In the genomic region with DNA sequence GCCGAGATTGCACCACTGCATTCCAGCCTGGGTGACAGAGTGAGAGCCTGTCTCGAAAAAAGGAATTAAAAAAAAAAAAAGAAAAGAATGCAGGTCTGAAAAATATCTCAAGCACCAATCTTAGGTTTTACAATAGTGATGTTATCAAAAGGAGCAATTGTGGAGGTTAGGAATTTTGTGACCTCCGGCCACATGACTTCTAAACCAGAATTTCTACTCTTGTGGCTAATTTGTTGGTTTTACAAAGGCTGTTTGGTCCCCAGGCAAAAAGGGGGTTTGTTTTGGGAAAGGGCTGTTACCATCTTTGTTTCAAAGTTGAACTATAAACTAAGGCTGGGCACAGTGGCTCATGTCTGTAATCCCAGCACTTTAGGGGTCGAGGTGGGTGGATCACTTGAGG, we compare ENCODE assay signal across 16 cellular contexts. TPM values are rescaled to one million over a fixed set of nuclear protein-coding genes. Genes with fewer than 3 reads are reported as not detected.
DNase-seq lines count a peak whose midpoint lies in the region; ATAC-seq and TF ChIP-seq lines count a peak whose summit lies in the region.
"Had no signal": no experiment of that assay in that cellular context is flagged by ENCODE, and none has a peak within 500 bp of the region (broad histone marks: within the 10 kb centered on the region; RNA-seq: fewer than 3 reads in every experiment).

No MANE protein-coding gene starts in this region.

- H3K9ac ChIP-seq in trophoblast cell (ENCODE audit: low read length), result no peak overlapping the region

- no peak overlapping the region for H2AK5ac ChIP-seq in trophoblast cell (ENCODE audit: low read length)

- no peak overlapping the region for H3K18ac ChIP-seq in trophoblast cell (ENCODE audit: low read length)

- no peaks in the 10 kb centered on the region for H3K79me2 ChIP-seq in trophoblast cell (ENCODE audit: control insufficient read depth, insufficient read depth, low read length, poor library complexity)

- H2BK5ac ChIP-seq in trophoblast cell (ENCODE audit: low read depth, low read length, poor library complexity), result no peak overlapping the region

- H3K14ac ChIP-seq in trophoblast cell (ENCODE audit: low read length), result no peak overlapping the region

- TF ChIP-seq CTCF in RWPE2 (IDR thresholded peaks at IDR 0.05; ENCODE audit: poor library complexity, severe bottlenecking), result no peak
- no peak for TF ChIP-seq CTCF in right lobe of liver (IDR thresholded peaks at IDR 0.05)

- H2BK12ac ChIP-seq in trophoblast cell (ENCODE audit: low read length), result no peak overlapping the region

- no peak for ATAC-seq in RWPE2 (ENCODE audit: low read depth)
- no peak for ATAC-seq in right lobe of liver
- ATAC-seq in HG02981 (IDR thresholded peaks at IDR 0.05; ENCODE audit: unreplicated experiment), result no peak
- ATAC-seq in HG03378 (IDR thresholded peaks at IDR 0.05; ENCODE audit: unreplicated experiment), result no peak
- ATAC-seq: HCT116, HepG2 had no signal

- no peaks in the 10 kb centered on the region for H3K27me3 ChIP-seq in RWPE2 (ENCODE audit: insufficient read depth, poor library complexity, severe bottlenecking)
- no peaks in the 10 kb centered on the region for H3K27me3 ChIP-seq in trophoblast cell (ENCODE audit: insufficient read depth, low read length)
- no peaks in the 10 kb centered on the region for H3K27me3 ChIP-seq in right lobe of liver
- H3K27me3 ChIP-seq: BE2C had no signal

- no CpG with 5 or more reads among the region's 4 CpGs for WGBS in trophoblast cell (ENCODE audit: extremely low coverage, insufficient coverage, insufficient read length)
- 34% methylated on average over 4 of the region's 4 CpGs for WGBS in right lobe of liver (ENCODE audit: insufficient coverage, low coverage, low lambda C conversion rate, missing lambda C conversion rate)

- H3K23ac ChIP-seq in trophoblast cell (ENCODE audit: low read length), result no peak overlapping the region

- peaks cover 23% of the 10 kb centered on the region for H3K4me1 ChIP-seq in RWPE2 (ENCODE audit: insufficient read depth, poor library complexity, severe bottlenecking)
- no peaks in the 10 kb centered on the region for H3K4me1 ChIP-seq in trophoblast cell (ENCODE audit: control insufficient read depth in 1 of 2, insufficient read depth in 2 of 2, low read length in 2 of 2)
- H3K4me1 ChIP-seq in right lobe of liver, result no peaks in the 10 kb centered on the region
- H3K4me1 ChIP-seq: BE2C had no signal

- no peak overlapping the region for H2AFZ ChIP-seq in trophoblast cell (ENCODE audit: insufficient read depth, low read length, poor library complexity)

- intact Hi-C loops in right lobe of liver (cut with DNase I), result no loop called here

- H4K91ac ChIP-seq in trophoblast cell (ENCODE audit: low read depth, low read length), result no peak overlapping the region

- no peak overlapping the region for H3K4ac ChIP-seq in trophoblast cell (ENCODE audit: low read depth, low read length)

- H4K12ac ChIP-seq in trophoblast cell (ENCODE audit: low read depth, low read length), result no peak overlapping the region

- no peaks in the 10 kb centered on the region for H3K9me3 ChIP-seq in RWPE2 (ENCODE audit: severe bottlenecking)
- no peaks in the 10 kb centered on the region for H3K9me3 ChIP-seq in trophoblast cell (ENCODE audit: insufficient read depth, low read depth, low read length)
- peaks cover 0 to 4% (median 0%) of the 10 kb centered on the region in 4 donors for H3K9me3 ChIP-seq in right lobe of liver
- H3K9me3 ChIP-seq: BE2C had no signal

- no peak overlapping the region for H2BK120ac ChIP-seq in trophoblast cell (ENCODE audit: insufficient read depth, low read length, poor library complexity)

- no peak overlapping the region for H3K4me2 ChIP-seq in trophoblast cell (ENCODE audit: low read length)

- H3K4me3 ChIP-seq in RWPE2 (ENCODE audit: severe bottlenecking) (no peak overlapping the region), trophoblast cell (ENCODE audit: low read depth, low read length) (no peak overlapping the region), right lobe of liver (no peak overlapping the region)

- H3K36me3 ChIP-seq in RWPE2 (ENCODE audit: low read depth) (no peaks in the 10 kb centered on the region), trophoblast cell (ENCODE audit: control insufficient read depth in 1 of 2, insufficient read depth in 2 of 2, low read length in 2 of 2) (no peaks in the 10 kb centered on the region), right lobe of liver (no peaks in the 10 kb centered on the region)
- H3K36me3 ChIP-seq: BE2C had no signal

- TF ChIP-seq POLR2A in right lobe of liver (IDR thresholded peaks at IDR 0.05), result no peak

- peak overlapping the region; percentile 95 for H3K27ac ChIP-seq in RWPE2 (ENCODE audit: poor library complexity, severe bottlenecking)
- no peak overlapping the region for H3K27ac ChIP-seq in trophoblast cell (ENCODE audit: low read depth, low read length)
- H3K27ac ChIP-seq in right lobe of liver, result no peak overlapping the region
- H3K27ac ChIP-seq: C4-2B had no signal

- H3K79me1 ChIP-seq in trophoblast cell (ENCODE audit: low read length), result no peaks in the 10 kb centered on the region

- DNase-seq in EH (ENCODE audit: low read depth) (peak; percentile 25), M059J (ENCODE audit: low read depth) (peak; percentile 9), RWPE2 (ENCODE audit: low spot score) (no peak), trophoblast cell (peak; percentile 42 to 85), right lobe of liver (no peak)
- DNase-seq: BE2C; CD4-positive, alpha-beta memory T cell; COR-L47; DMS153; DMS79 treated with DMSO at 0.1 percent for 48 hours; GF-D8 had no signal

- H4K8ac ChIP-seq in trophoblast cell (ENCODE audit: low read depth, low read length), result no peak overlapping the region

RNA-seq across cellular contexts. Expression of a gene that starts 15.4 kb away (rescaled TPM):
- total RNA-seq in M059J (2014; rRNA removed; shearing (Covaris generic)), result 8.2 and 11.7 TPM in 2 replicates
- 3.0 and 3.5 TPM in 2 replicates for polyA plus RNA-seq in trophoblast cell (2013)
- 1 to 10 TPM; 2.7 to 6.1 (median 3.9) TPM for total RNA-seq in right lobe of liver

Comparison
In these comparisons a context has a peak if more than half of its experiments do, and no peak if none do; other contexts are left out.
1. DNase-seq: peak in EH (single experiment), M059J (single experiment) and trophoblast cell (2 of 2); none in RWPE2 (single experiment) and right lobe of liver (0 of 3).